Comparison of ENCODE assay signal across 26 cellular contexts in the genomic region with DNA sequence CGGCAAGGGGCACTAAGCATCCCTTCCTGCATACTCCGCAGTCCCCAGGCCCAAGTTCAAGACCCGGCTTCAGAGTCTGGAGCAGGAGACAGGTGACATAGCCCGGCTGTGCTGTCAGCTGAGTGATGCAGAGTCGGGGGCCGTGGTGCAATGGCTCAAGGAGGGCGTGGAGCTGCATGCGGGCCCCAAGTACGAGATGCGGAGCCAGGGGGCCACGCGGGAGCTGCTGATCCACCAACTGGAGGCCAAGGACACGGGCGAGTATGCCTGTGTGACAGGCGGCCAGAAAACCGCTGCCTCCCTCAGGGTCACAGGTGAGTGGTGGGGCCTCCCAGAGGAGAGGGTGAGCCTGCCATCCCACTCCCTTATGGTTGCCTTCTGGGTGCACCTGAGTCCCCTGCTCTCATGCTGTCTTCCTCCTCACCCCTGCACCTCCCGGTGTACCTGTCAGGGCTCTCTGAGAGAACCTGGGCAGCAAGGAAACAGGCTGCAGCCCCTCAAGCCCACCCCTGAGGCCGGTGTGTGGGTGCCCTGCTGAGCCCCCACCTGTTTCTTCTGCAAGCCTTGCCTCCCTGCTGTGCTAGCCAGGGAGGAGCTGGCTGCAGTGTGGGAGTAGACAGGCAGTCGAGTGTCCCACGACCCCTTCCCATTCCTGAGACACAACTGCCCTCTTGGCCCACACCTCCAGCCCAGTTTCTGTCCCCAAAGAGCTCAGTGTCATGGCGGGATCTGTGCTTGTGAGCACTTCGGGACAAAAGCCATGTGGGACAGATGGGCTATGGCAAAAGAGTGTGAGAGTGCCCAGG.
DNase-seq lines count a peak whose midpoint lies in the region; ATAC-seq and TF ChIP-seq lines count a peak whose summit lies in the region.
"Had no signal": no experiment of that assay in that cellular context is flagged by ENCODE, and none has a peak within 500 bp of the region (broad histone marks: within the 10 kb centered on the region; RNA-seq: fewer than 3 reads in every experiment).

No MANE protein-coding gene starts in this region.

- no peaks in the 10 kb centered on the region for H3K27me3 ChIP-seq in BLaER1 treated with 17β-estradiol and CSF1 and Interleukin-3, amounts not matched to agents 10 nM and 100 nM
- no peaks in the 10 kb centered on the region for H3K27me3 ChIP-seq in endodermal cell (ENCODE audit: control insufficient read depth, insufficient read depth, low read length, poor library complexity, severe bottlenecking)
- H3K27me3 ChIP-seq: hepatocyte had no signal

- WGBS in endodermal cell (ENCODE audit: insufficient coverage in 1 of 2, insufficient read length in 1 of 2), 2 experiments = 91 to 99% methylated on average over 12 to 22 of the region's 22 CpGs

- H3K9ac ChIP-seq in BLaER1 treated with 17β-estradiol and CSF1 and Interleukin-3, amounts not matched to agents 10 nM and 100 nM = no peak overlapping the region
- no peak overlapping the region for H3K9ac ChIP-seq in endodermal cell (ENCODE audit: extremely low read depth, low read length, poor library complexity, severe bottlenecking)
- H3K9ac ChIP-seq: GM23248 had no signal

- no peak overlapping the region for H3K27ac Mint-ChIP-seq in endodermal cell
- H3K27ac Mint-ChIP-seq in osteocyte (ENCODE audit: unreplicated experiment) = no peak overlapping the region
- H3K27ac Mint-ChIP-seq: immature natural killer cell, T-helper 17 cell had no signal

- TF ChIP-seq CTCF in endodermal cell (conservative IDR thresholded peaks at IDR 0.05) (no peak), osteocyte (IDR thresholded peaks at IDR 0.05) (no peak)

- H4K20me1 ChIP-seq in BLaER1 treated with 17β-estradiol and CSF1 and Interleukin-3, amounts not matched to agents 10 nM and 100 nM = peaks cover 0 to 4% (median 0%) of the 10 kb centered on the region in 11 experiments; a peak in 3 of 22 replicates

- H3K36me3 ChIP-seq in BLaER1 treated with 17β-estradiol and CSF1 and Interleukin-3, amounts not matched to agents 10 nM and 100 nM = peaks cover 11 to 32% (median 17%) of the 10 kb centered on the region in 11 experiments; a peak in 19 of 22 replicates
- peaks cover 9% of the 10 kb centered on the region for H3K36me3 ChIP-seq in endodermal cell (ENCODE audit: control insufficient read depth, insufficient read depth, low read length)

- H3K27me3 Mint-ChIP-seq in endodermal cell (ENCODE audit: insufficient read depth) = no peaks in the 10 kb centered on the region
- H3K27me3 Mint-ChIP-seq in osteocyte (ENCODE audit: unreplicated experiment) = no peaks in the 10 kb centered on the region
- H3K27me3 Mint-ChIP-seq: central memory CD8-positive, alpha-beta T cell; T-helper 17 cell had no signal

- no peak overlapping the region for H3K4me3 ChIP-seq in BLaER1 treated with 17β-estradiol and CSF1 and Interleukin-3, amounts not matched to agents 10 nM and 100 nM
- no peak overlapping the region for H3K4me3 ChIP-seq in endodermal cell (ENCODE audit: low read length)
- H3K4me3 ChIP-seq: GM23248, hepatocyte, SK-N-MC had no signal

- H3K4me3 Mint-ChIP-seq in endodermal cell (no peak overlapping the region), osteocyte (ENCODE audit: unreplicated experiment) (no peak overlapping the region)
- H3K4me3 Mint-ChIP-seq: central memory CD8-positive, alpha-beta T cell; immature natural killer cell; T-helper 17 cell had no signal

- ATAC-seq in GM18519 (IDR thresholded peaks at IDR 0.05; ENCODE audit: low FRiP score, unreplicated experiment) = no peak
- ATAC-seq: esophagus mucosa, T-helper 17 cell had no signal

- H3K36me3 Mint-ChIP-seq in endodermal cell (ENCODE audit: low read depth) (peaks cover 37% of the 10 kb centered on the region), osteocyte (ENCODE audit: unreplicated experiment) (peaks cover 5% of the 10 kb centered on the region)

- peak overlapping the region in 7 of 11 experiments; percentile 6 to 47 (median 40); a peak in 10 of 22 replicates for H3K4me2 ChIP-seq in BLaER1 treated with 17β-estradiol and CSF1 and Interleukin-3, amounts not matched to agents 10 nM and 100 nM
- H3K4me2 ChIP-seq: hepatocyte had no signal

- peaks cover 0 to 15% (median 10%) of the 10 kb centered on the region in 10 experiments; a peak in 11 of 20 replicates for H3K4me1 ChIP-seq in BLaER1 treated with 17β-estradiol and CSF1 and Interleukin-3, amounts not matched to agents 10 nM and 100 nM
- H3K4me1 ChIP-seq in endodermal cell (ENCODE audit: control insufficient read depth, insufficient read depth, low read length) = no peaks in the 10 kb centered on the region

- H3K9me3 ChIP-seq in BLaER1 treated with 17β-estradiol and CSF1 and Interleukin-3, amounts not matched to agents 10 nM and 100 nM (replicated peaks in 1 of 11) = peaks cover 17 to 36% (median 30%) of the 10 kb centered on the region in 11 experiments
- H3K9me3 ChIP-seq in endodermal cell (ENCODE audit: control insufficient read depth, low read length) = peaks cover 20% of the 10 kb centered on the region

- peaks cover 22% of the 10 kb centered on the region for H3K9me3 Mint-ChIP-seq in endodermal cell
- peaks cover 4% of the 10 kb centered on the region for H3K9me3 Mint-ChIP-seq in osteocyte (ENCODE audit: unreplicated experiment)

- DNase-seq in activated T-cell treated with anti-CD3 and anti-CD28 coated beads, Interleukin-2, amount 50 U/mL, for 1 hour = peak; percentile 8
- DNase-seq in activated T-cell treated with anti-CD3 and anti-CD28 coated beads for 4 hours (no peak), endodermal cell (peak; percentile 35), osteocyte (ENCODE audit: extremely low spot score, unreplicated experiment) (peak; percentile 76), caudate nucleus (lab: John Stamatoyannopoulos, UW) (no peak), dedifferentiated amniotic fluid mesenchymal stem cell (ENCODE audit: extremely low spot score) (no peak)
- DNase-seq: activated CD4-positive, alpha-beta T cell treated with anti-CD3 and anti-CD28 coated beads for 48 hours; activated gamma-delta T cell; amygdala; Calu3; effector CD8-positive, alpha-beta T cell; foreskin melanocyte; GM23248; immature natural killer cell; NCI-H1105; NCI-H2029; NCI-H510A; nucleus accumbens; stimulated activated CD4-positive, alpha-beta T cell treated with anti-CD3 and anti-CD28 coated beads, Interleukin-12 subunit alpha, Interleukin-12 subunit beta, amount 100 ng/mL, for 4 hours had no signal

- H3K4me1 Mint-ChIP-seq in endodermal cell = no peaks in the 10 kb centered on the region
- H3K4me1 Mint-ChIP-seq in osteocyte (ENCODE audit: unreplicated experiment) = no peaks in the 10 kb centered on the region
- H3K4me1 Mint-ChIP-seq: central memory CD8-positive, alpha-beta T cell; immature natural killer cell; T-helper 17 cell had no signal

- H3K27ac ChIP-seq in BLaER1 treated with 17β-estradiol and CSF1 and Interleukin-3, amounts not matched to agents 10 nM and 100 nM = no peak overlapping the region
- H3K27ac ChIP-seq in endodermal cell (ENCODE audit: low read depth, low read length) (no peak overlapping the region), caudate nucleus (ENCODE audit: low read depth, low read length) (no peak overlapping the region)
- H3K27ac ChIP-seq: GM23248, hepatocyte, SK-N-MC had no signal

Comparison
In these comparisons a context has a peak if more than half of its experiments do, and no peak if none do; other contexts are left out.
1. DNase-seq: peak in activated T-cell treated with anti-CD3 and anti-CD28 coated beads, Interleukin-2, amount 50 U/mL, for 1 hour (single experiment), endodermal cell (single experiment) and osteocyte (single experiment); none in activated T-cell treated with anti-CD3 and anti-CD28 coated beads for 4 hours (single experiment), caudate nucleus (0 of 61) and dedifferentiated amniotic fluid mesenchymal stem cell (single experiment).